ENCODE assay signal across 20 cellular contexts in the genomic region with DNA sequence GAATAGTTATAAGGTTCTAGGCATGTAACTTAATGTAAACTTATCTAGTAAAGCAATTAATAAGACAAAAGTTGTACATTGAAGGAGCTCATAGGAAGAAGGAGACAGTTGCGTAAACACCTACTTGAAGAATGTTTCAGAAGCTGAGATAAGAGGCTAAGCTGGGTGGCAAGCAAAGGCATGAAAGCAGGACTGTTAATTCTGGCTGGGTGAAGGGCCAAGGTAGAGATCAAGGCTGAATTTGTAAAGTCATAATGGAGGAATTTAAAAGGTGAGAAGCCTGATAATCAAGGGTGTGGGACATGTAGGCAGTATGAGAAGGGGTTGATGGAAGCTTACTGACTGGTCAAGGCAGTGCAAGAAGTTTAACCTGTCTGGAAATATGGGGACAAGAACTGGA.
"Had no signal": no experiment of that assay in that cellular context is flagged by ENCODE, and none has a peak within 500 bp of the region (broad histone marks: within the 10 kb centered on the region; RNA-seq: fewer than 3 reads in every experiment).

No MANE protein-coding gene starts in this region.

- H3K36me3 ChIP-seq: gastroesophageal sphincter, left ventricle myocardium inferior, right atrium auricular region, sigmoid colon, tibial nerve had no signal

- H3K27ac ChIP-seq: dorsolateral prefrontal cortex, gastroesophageal sphincter, left ventricle myocardium inferior, right atrium auricular region, sigmoid colon, skin epidermis had no signal

- H3K4me3 ChIP-seq: dorsolateral prefrontal cortex, gastroesophageal sphincter, left ventricle myocardium inferior, mucosa of descending colon, right atrium auricular region, sigmoid colon, skin epidermis, testis, tibial nerve had no signal

- DNase-seq: cortex of kidney; dorsolateral prefrontal cortex; effector CD8-positive, alpha-beta T cell; glutamatergic neuron; islet precursor cell; left ventricle myocardium inferior; mammary epithelial cell; mucosa of descending colon; naive thymus-derived CD8-positive, alpha-beta T cell; posterior cingulate gyrus; sigmoid colon; stimulated activated CD4-positive, alpha-beta T cell treated with anti-CD3 and anti-CD28 coated beads, Interleukin-2, amount 100 ng/mL, for 24 hours; stimulated activated CD4-positive, alpha-beta T cell treated with anti-CD3 and anti-CD28 coated beads, Interleukin-4, amount 100 ng/mL, for 4 hours; stimulated activated naive B cell treated with anti-CD40 and anti-IgM and Interleukin-4, amounts not matched to agents 10 μg/mL and 1 μg/mL and 100 μg/mL, for 72 hours; stimulated activated naive CD8-positive, alpha-beta T cell treated with anti-CD3 and anti-CD28 coated beads, Interleukin-15, amount 100 ng/mL, for 72 hours; testis had no signal

- H3K9me3 ChIP-seq: gastroesophageal sphincter, left ventricle myocardium inferior, mucosa of descending colon, right atrium auricular region, sigmoid colon, testis, tibial nerve had no signal

- H3K27me3 ChIP-seq: gastroesophageal sphincter, right atrium auricular region, sigmoid colon, testis, tibial nerve had no signal
